ENCODE assay signal across 10 cellular contexts in the genomic region with DNA sequence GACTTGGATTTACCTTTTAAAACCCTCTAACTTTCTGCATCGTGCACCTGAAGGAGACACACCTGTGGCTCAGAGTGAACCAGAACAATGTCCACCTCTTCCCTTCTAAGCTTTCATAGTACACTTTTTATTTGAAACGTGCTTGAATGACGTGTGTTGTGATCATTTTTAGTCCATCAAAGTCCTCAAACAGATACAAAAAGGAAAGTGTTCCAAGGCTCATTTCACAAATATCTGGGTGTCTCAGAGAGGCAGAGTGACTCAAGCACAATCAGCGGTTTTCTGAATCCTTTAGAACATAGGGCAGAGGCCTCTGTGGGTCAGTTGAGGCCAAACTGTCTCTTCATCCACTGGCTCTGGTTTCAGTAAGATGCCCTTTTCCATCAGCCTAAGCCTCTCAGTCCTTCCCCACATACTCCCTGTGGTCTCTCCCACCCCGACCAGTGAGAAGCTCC. TPM values are rescaled to one million over a fixed set of nuclear protein-coding genes. Genes with fewer than 3 reads are reported as not detected.
A peak's percentile ranks its signal among the peaks of the same experiment; 100 is the strongest.
DNase-seq lines count a peak whose midpoint lies in the region; ATAC-seq and TF ChIP-seq lines count a peak whose summit lies in the region.
"Had no signal": no experiment of that assay in that cellular context is flagged by ENCODE, and none has a peak within 500 bp of the region (broad histone marks: within the 10 kb centered on the region; RNA-seq: fewer than 3 reads in every experiment).

No MANE protein-coding gene starts in this region.

- intact Hi-C loops in Panc1 (cut with micrococcal nuclease; ENCODE audit: unreplicated experiment): loop anchor here (5.0 to 10.0 kb wide), 2 partner anchors 204 to 467 kb away; a partner anchor contains a TSS
- intact Hi-C loops in gastrocnemius medialis (cut with DNase I; ENCODE audit: low total_unique reads): loop anchor here (10.0 kb wide), 1 partner anchor 164 kb away; no protein-coding TSS in a partner anchor

- H3K27ac ChIP-seq in Panc1 (ENCODE audit: low read length) (peak overlapping the region; percentile 100), gastrocnemius medialis (peak overlapping the region; percentile 87 to 100 (median 95))

- H3K27me3 Mint-ChIP-seq in activated T-helper 17 cell treated with anti-CD3 and anti-CD28 coated beads, Interleukin-2, amount 50 U/mL, for 72 hours: no peaks in the 10 kb centered on the region
- H3K27me3 Mint-ChIP-seq: type B pancreatic cell had no signal

- no peak overlapping the region for H3K4me3 ChIP-seq in Panc1 (ENCODE audit: low read depth in 2 of 2, low read length in 2 of 2)
- H3K4me3 ChIP-seq in fibroblast of mammary gland (ENCODE audit: control insufficient read depth, low read depth, low read length): no peak overlapping the region
- no peak overlapping the region for H3K4me3 ChIP-seq in gastrocnemius medialis

- CTCF ChIA-PET in Panc1 (lab: Charles Lee): interaction anchor here (0.7 kb wide), 1 partner anchor 14 kb away, joined by 3 read pairs; no protein-coding TSS in a partner anchor

- H3K9me3 ChIP-seq in Panc1 (ENCODE audit: control insufficient read depth, insufficient read depth, low read depth, low read length): no peaks in the 10 kb centered on the region
- H3K9me3 ChIP-seq in gastrocnemius medialis: no peaks in the 10 kb centered on the region

- H3K27me3 ChIP-seq in Panc1 (ENCODE audit: control insufficient read depth, insufficient read depth, low read length): no peaks in the 10 kb centered on the region
- H3K27me3 ChIP-seq in gastrocnemius medialis: no peaks in the 10 kb centered on the region

- H3K27ac Mint-ChIP-seq in activated T-helper 17 cell treated with anti-CD3 and anti-CD28 coated beads, Interleukin-2, amount 50 U/mL, for 72 hours: no peak overlapping the region
- H3K27ac Mint-ChIP-seq: endodermal cell, type B pancreatic cell had no signal

- H3K4me3 Mint-ChIP-seq in activated T-helper 17 cell treated with anti-CD3 and anti-CD28 coated beads, Interleukin-2, amount 50 U/mL, for 72 hours: no peak overlapping the region
- H3K4me3 Mint-ChIP-seq: endodermal cell, type B pancreatic cell had no signal

- peaks cover 33% of the 10 kb centered on the region for H3K4me1 Mint-ChIP-seq in activated T-helper 17 cell treated with anti-CD3 and anti-CD28 coated beads, Interleukin-2, amount 50 U/mL, for 72 hours

- H3K9me3 Mint-ChIP-seq in activated T-helper 17 cell treated with anti-CD3 and anti-CD28 coated beads, Interleukin-2, amount 50 U/mL, for 72 hours: no peaks in the 10 kb centered on the region
- H3K9me3 Mint-ChIP-seq: endodermal cell, type B pancreatic cell had no signal

- H3K4me1 ChIP-seq in Panc1 (ENCODE audit: control insufficient read depth, insufficient read depth, low read length) (peaks cover 52% of the 10 kb centered on the region), gastrocnemius medialis (peaks cover 69 to 71% of the 10 kb centered on the region in 2 donors)

- DNase-seq in EL (peak; percentile 45), Panc1 (ENCODE audit: low read depth, low spot score) (no peak), fibroblast of mammary gland (ENCODE audit: low read depth) (peak; percentile 91), gastrocnemius medialis (peak in 1 of 2 donors; percentile 69), H4 (ENCODE audit: low spot score) (no peak), activated gamma-delta T cell treated with Interleukin-2 at 50 U/mL for 16 hours (no peak)

- TF ChIP-seq POLR2A in gastrocnemius medialis (IDR thresholded peaks at IDR 0.05): no peak

- H3K36me3 ChIP-seq in Panc1 (ENCODE audit: control insufficient read depth, insufficient read depth, low read length): no peaks in the 10 kb centered on the region
- no peaks in the 10 kb centered on the region for H3K36me3 ChIP-seq in gastrocnemius medialis

- TF ChIP-seq CTCF in Panc1 (IDR thresholded peaks at IDR 0.05): no peak
- no peak for TF ChIP-seq CTCF in fibroblast of mammary gland (conservative IDR thresholded peaks at IDR 0.05; ENCODE audit: control insufficient read depth, insufficient read depth, low read depth, low read length)
- TF ChIP-seq CTCF in gastrocnemius medialis (IDR thresholded peaks at IDR 0.05 in 4 of 5, conservative IDR thresholded peaks at IDR 0.05 in 1 of 5): no peak

- POLR2A ChIA-PET in Panc1 (lab: Charles Lee): no interaction called here

- H3K36me3 Mint-ChIP-seq in activated T-helper 17 cell treated with anti-CD3 and anti-CD28 coated beads, Interleukin-2, amount 50 U/mL, for 72 hours (ENCODE audit: low read depth): no peaks in the 10 kb centered on the region
- H3K36me3 Mint-ChIP-seq: type B pancreatic cell had no signal

- ATAC-seq in Panc1 (no peak), gastrocnemius medialis (peak in 1 of 2 donors; percentile 26), HG02840 (IDR thresholded peaks at IDR 0.05; ENCODE audit: low FRiP score, unreplicated experiment) (no peak)
- ATAC-seq in activated T-helper 17 cell treated with anti-CD3 and anti-CD28 coated beads, Interleukin-2, amount 50 U/mL, for 72 hours (replicated peaks): no peak

- BruUV-seq in Panc1 (replicated peaks; lab: Mats Ljungman, UMichigan): no TSS peak

- in situ Hi-C loops in Panc1 (cut with HindIII; ENCODE audit: low pct_unique_long_range_greater_than_20kb, low sequenced_read_pairs): loop anchor here (10.0 kb wide), 2 partner anchors 124 to 334 kb away; no protein-coding TSS in a partner anchor
- in situ Hi-C loops in gastrocnemius medialis (cut with MboI; ENCODE audit: low sequenced_read_pairs in 4 of 4): loop anchor here (10.0 to 25.0 kb wide), 4 partner anchors 94 to 544 kb away; no protein-coding TSS in a partner anchor

RNA-seq across cellular contexts. Expression of a gene that starts 49.7 kb away (rescaled TPM):
- 101 TPM for total RNA-seq in Panc1 (2021; ENCODE audit: unreplicated experiment)
- 73.5 TPM for polyA plus RNA-seq in Panc1 (2012; ENCODE audit: insufficient read length)
- total RNA-seq in gastrocnemius medialis: 10 to 100 TPM; 51.7 to 71.8 (median 62.3) TPM
- 48.1 and 69.7 TPM in 2 replicates for total RNA-seq in H4 (2014; rRNA removed; shearing (Covaris generic))
- total RNA-seq in activated T-helper 17 cell treated with anti-CD3 and anti-CD28 coated beads, Interleukin-2, amount 50 U/mL, for 72 hours: 100 to 1,000 TPM; 110 to 117 TPM

Comparison
In these comparisons a context has a peak if more than half of its experiments do, and no peak if none do; other contexts are left out.
1. DNase-seq: peak in EL (single experiment) and fibroblast of mammary gland (single experiment); none in Panc1 (single experiment), H4 (single experiment) and activated gamma-delta T cell treated with Interleukin-2 at 50 U/mL for 16 hours (single experiment).